ENCODE assay signal across 8 cellular contexts in genomic region chr22:36239401-36240171, GRCh38. TPM values are rescaled to one million over a fixed set of nuclear protein-coding genes. Genes with fewer than 3 reads are reported as not detected.
A peak's percentile ranks its signal among the peaks of the same experiment; 100 is the strongest.
DNase-seq lines count a peak whose midpoint lies in the region; TF ChIP-seq lines count a peak whose summit lies in the region.

TSS of gene APOL2 (minus strand) at chr22:36239527. CDS start at chr22:36233162, 6,365 bp downstream.

- in situ Hi-C loops in GM23248 (cut with MboI): no loop called here

- H3K4me1 ChIP-seq in GM23248 (ENCODE audit: insufficient read depth) (peaks cover 20% of the 10 kb centered on the region), stomach (peaks cover 44 to 62% (median 55%) of the 10 kb centered on the region in 4 donors)

- H3K27ac ChIP-seq in GM23248: peak within 1 kb of the TSS; percentile 89
- no peak within 1 kb of the TSS for H3K27ac ChIP-seq in neural cell (ENCODE audit: low read length)
- H3K27ac ChIP-seq in stomach: peak within 1 kb of the TSS; percentile 90 to 95 (median 93)

- H3F3A ChIP-seq in GM23248 (ENCODE audit: insufficient read depth) (peaks cover 23% of the 10 kb centered on the region; the same call in 1 of the 2 replicates), neural cell (ENCODE audit: insufficient read depth, low read length, poor library complexity, severe bottlenecking) (no peaks in the 10 kb centered on the region)

- TF ChIP-seq POLR2A in Raji (IDR thresholded peaks at IDR 0.05; ENCODE audit: insufficient read depth, low read depth, low read length) (peak; percentile 79), stomach (IDR thresholded peaks at IDR 0.05) (no peak)

- 5 to 6% methylated on average over 12 to 13 of the region's 13 CpGs for WGBS in GM23248 (ENCODE audit: low coverage in 1 of 2, low lambda C conversion rate in 2 of 2, missing lambda C conversion rate in 2 of 2), 2 experiments
- WGBS in stomach, 5 donors: 14 to 23% (median 21%) methylated on average over 13 of the region's 13 CpGs

- H3K79me2 ChIP-seq in GM23248 (ENCODE audit: insufficient read depth) (peaks cover 45% of the 10 kb centered on the region), neural cell (replicated peaks; ENCODE audit: insufficient read depth, low read length) (no peaks in the 10 kb centered on the region)

- intact Hi-C loops in stomach (cut with DNase I; ENCODE audit: low total_unique reads): no loop called here

- TF ChIP-seq CTCF in fibroblast of villous mesenchyme (IDR thresholded peaks at IDR 0.05; ENCODE audit: insufficient read depth, low read depth, low read length) (peak; percentile 69), neural cell (IDR thresholded peaks at IDR 0.05; ENCODE audit: poor library complexity, severe bottlenecking) (peak; percentile 49), stomach (IDR thresholded peaks at IDR 0.05) (peak in 4 of 7 experiments; percentile 47 to 74 (median 74))

- TF ChIP-seq EP300 in neural cell (conservative IDR thresholded peaks at IDR 0.05; ENCODE audit: poor library complexity, severe bottlenecking): no peak
- no peak for TF ChIP-seq EP300 in stomach (IDR thresholded peaks at IDR 0.05)

- H3K36me3 ChIP-seq in GM23248 (ENCODE audit: low read depth) (no peaks in the 10 kb centered on the region), neural cell (ENCODE audit: insufficient read depth, low read length) (no peaks in the 10 kb centered on the region), stomach (peaks cover 0 to 24% (median 7%) of the 10 kb centered on the region in 4 donors)

- H4K20me1 ChIP-seq in GM23248 (ENCODE audit: insufficient read depth): no peaks in the 10 kb centered on the region
- no peaks in the 10 kb centered on the region for H4K20me1 ChIP-seq in neural cell (ENCODE audit: insufficient read depth)

- H3K9ac ChIP-seq in GM23248 (peak within 1 kb of the TSS; percentile 92), neural cell (ENCODE audit: low read length) (peak within 1 kb of the TSS; percentile 26)

- H3K27me3 ChIP-seq in GM23248 (replicated peaks; ENCODE audit: insufficient read depth) (no peaks in the 10 kb centered on the region), neural cell (ENCODE audit: insufficient read depth, low read depth, low read length) (no peaks in the 10 kb centered on the region), stomach (no peaks in the 10 kb centered on the region)

- peak within 1 kb of the TSS; percentile 81 for H3K4me3 ChIP-seq in GM23248
- peak within 1 kb of the TSS; percentile 84 for H3K4me3 ChIP-seq in fibroblast of villous mesenchyme (ENCODE audit: low read depth, low read length)
- H3K4me3 ChIP-seq in neural cell (ENCODE audit: low read length): no peak within 1 kb of the TSS
- peak within 1 kb of the TSS; percentile 56 to 71 (median 68) for H3K4me3 ChIP-seq in stomach

- H3K9me3 ChIP-seq in GM23248 (ENCODE audit: low read depth) (no peaks in the 10 kb centered on the region), neural cell (ENCODE audit: low read length) (no peaks in the 10 kb centered on the region), stomach (no peaks in the 10 kb centered on the region)

- DNase-seq in EL: peak; percentile 97
- DNase-seq in GM23248: peak; percentile 96
- DNase-seq in LHCN-M2 (ENCODE audit: low read depth): peak; percentile 93
- DNase-seq in activated gamma-delta T cell (lab: John Stamatoyannopoulos, UW): peak; percentile 40
- peak; percentile 98 for DNase-seq in fibroblast of villous mesenchyme (ENCODE audit: low read depth)
- DNase-seq in stomach: peak; percentile 90

- H3K9me2 ChIP-seq in GM23248 (ENCODE audit: insufficient read depth) (no peaks in the 10 kb centered on the region), neural cell (ENCODE audit: insufficient read depth, low read length) (no peaks in the 10 kb centered on the region)

- H3K4me2 ChIP-seq in GM23248 (ENCODE audit: unreplicated experiment): peak within 1 kb of the TSS; percentile 100
- H3K4me2 ChIP-seq in neural cell (ENCODE audit: low read length): no peak within 1 kb of the TSS

- H2AFZ ChIP-seq in GM23248 (peak within 1 kb of the TSS; percentile 77), neural cell (ENCODE audit: low read depth, low read length) (no peak within 1 kb of the TSS)

- TF ChIP-seq RAD21 in neural cell (conservative IDR thresholded peaks at IDR 0.05): no peak

TF ChIP-seq in neural cell, 6 proteins besides CTCF, POLR2A, EP300 and RAD21:
- TF ChIP-seq EZH2 (IDR thresholded peaks at IDR 0.05; ENCODE audit: borderline replicate concordance, insufficient read depth, low read length, poor library complexity, severe bottlenecking) (no peak), MXI1 (conservative IDR thresholded peaks at IDR 0.05; ENCODE audit: poor library complexity, severe bottlenecking) (no peak), REST (IDR thresholded peaks at IDR 0.05; ENCODE audit: borderline replicate concordance) (no peak), POLR2AphosphoS5 (IDR thresholded peaks at IDR 0.05) (no peak), SMC3 (conservative IDR thresholded peaks at IDR 0.05; ENCODE audit: poor library complexity) (no peak), TAF1 (IDR thresholded peaks at IDR 0.05; ENCODE audit: low read depth) (no peak)

RNA-seq across cellular contexts. Expression of gene APOL2, which starts in this region (rescaled TPM):
- 37.7 and 43.8 TPM in 2 replicates for total RNA-seq in GM23248 (2014; rRNA removed; shearing (Covaris generic))
- polyA plus RNA-seq in GM23248 (2016; fragmentation: Nextera tagmentation; extraction: Ambion mirVana): 28.4 and 31.6 TPM in 2 replicates
- total RNA-seq in LHCN-M2 (2014; rRNA removed): 38.3 and 44.6 TPM in 2 replicates
- polyA plus RNA-seq in LHCN-M2 (2012): 56.1 TPM
- 42.5 and 78.2 TPM in 2 replicates for total RNA-seq in fibroblast of villous mesenchyme
- polyA plus RNA-seq in neural cell: not detected in 2 replicates
- not detected in 2 replicates for polyA minus RNA-seq in neural cell
- total RNA-seq in stomach: 100 to 1,000 TPM in 1 of 5 donors, 10 to 100 TPM in 4; 11.6 to 101 (median 44.9) TPM
- polyA plus RNA-seq in stomach: 10 to 100 TPM; 18.8 to 36.9 (median 20.7) TPM

Comparison
In these comparisons a context has a peak if more than half of its experiments do, and no peak if none do; other contexts are left out.
1. RNA of gene APOL2 (polyA plus RNA-seq): 28.4 to 31.6 TPM in GM23248 and 18.8 to 36.9 TPM in stomach; not detected in neural cell; every median in the first group is over 10 times any median in the second.
2. DNase-seq: peak in every context shown above with its lines; median percentile 98 in fibroblast of villous mesenchyme; 97 in EL; 96 in GM23248; 93 in LHCN-M2; 90 in stomach; 40 in activated gamma-delta T cell.
3. Peak in every context shown above with its lines, with median percentiles within 50 percentile points of each other: CTCF ChIP-seq.